In the genomic region with DNA sequence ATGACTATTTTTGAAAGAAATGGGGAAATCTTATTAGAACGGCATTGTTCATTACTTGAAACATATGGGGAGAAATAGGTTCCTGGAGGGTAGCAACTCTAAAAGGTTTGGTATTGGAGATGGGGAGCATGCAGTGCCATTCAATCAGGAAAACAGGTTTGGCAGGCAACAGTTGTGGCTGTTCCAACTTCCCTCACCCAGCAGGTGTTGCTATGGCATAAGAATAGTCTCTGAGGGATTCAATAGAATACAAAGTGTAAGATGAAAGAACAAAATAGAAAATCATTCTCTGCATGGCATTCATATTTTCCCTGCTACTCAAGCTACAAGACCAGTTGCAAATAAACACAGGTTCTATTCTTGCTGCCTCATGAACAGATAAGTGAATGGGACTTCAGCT, we compare ENCODE assay signal across 12 cellular contexts.
DNase-seq lines count a peak whose midpoint lies in the region; TF ChIP-seq lines count a peak whose summit lies in the region.
"Had no signal": no experiment of that assay in that cellular context is flagged by ENCODE, and none has a peak within 500 bp of the region (broad histone marks: within the 10 kb centered on the region; RNA-seq: fewer than 3 reads in every experiment).

No MANE protein-coding gene starts in this region.

- H3K4me3 Mint-ChIP-seq in MCF 10A (ENCODE audit: unreplicated experiment): no peak overlapping the region
- H3K4me3 Mint-ChIP-seq in type B pancreatic cell: no peak overlapping the region
- H3K4me3 Mint-ChIP-seq: activated naive CD4-positive, alpha-beta T cell treated with anti-CD3 and anti-CD28 coated beads, Interleukin-2, amount 10 ng/mL, durations not matched to agents 7 days and 5 days had no signal

- WGBS in mammary epithelial cell (ENCODE audit: low coverage, missing lambda C conversion rate): 62% methylated on average over 1 of the region's 1 CpG

- peaks cover 6% of the 10 kb centered on the region for H3K9me3 ChIP-seq in mammary epithelial cell (replicated peaks; ENCODE audit: insufficient read depth, low read length)
- H3K9me3 ChIP-seq in iPS-18a (ENCODE audit: control insufficient read depth, low read depth, low read length): no peaks in the 10 kb centered on the region

- no peaks in the 10 kb centered on the region for H3K4me1 ChIP-seq in mammary epithelial cell (ENCODE audit: insufficient read depth, low read length)
- H3K4me1 ChIP-seq in iPS-18a (ENCODE audit: control insufficient read depth, low read depth, low read length): peaks cover 10% of the 10 kb centered on the region

- peaks cover 47% of the 10 kb centered on the region for H3K27me3 Mint-ChIP-seq in MCF 10A (ENCODE audit: insufficient read depth, unreplicated experiment)
- no peaks in the 10 kb centered on the region for H3K27me3 Mint-ChIP-seq in type B pancreatic cell
- H3K27me3 Mint-ChIP-seq: activated naive CD4-positive, alpha-beta T cell treated with anti-CD3 and anti-CD28 coated beads, Interleukin-2, amount 10 ng/mL, durations not matched to agents 7 days and 5 days had no signal

- POLR2A ChIA-PET in MCF 10A (lab: Yijun Ruan, JAX): no interaction called here

- H3K27me3 ChIP-seq in mammary epithelial cell (ENCODE audit: insufficient read depth, low read length) (no peaks in the 10 kb centered on the region), iPS-18a (ENCODE audit: control insufficient read depth, insufficient read depth, low read length) (no peaks in the 10 kb centered on the region)

- no peaks in the 10 kb centered on the region for H4K20me1 ChIP-seq in mammary epithelial cell (ENCODE audit: insufficient read depth, low read length)

- H3K27ac Mint-ChIP-seq in MCF 10A (ENCODE audit: low read depth, unreplicated experiment) (no peak overlapping the region), type B pancreatic cell (no peak overlapping the region)
- H3K27ac Mint-ChIP-seq: activated naive CD4-positive, alpha-beta T cell treated with anti-CD3 and anti-CD28 coated beads, Interleukin-2, amount 10 ng/mL, durations not matched to agents 7 days and 5 days had no signal

- H3K36me3 Mint-ChIP-seq in MCF 10A (ENCODE audit: insufficient read depth, unreplicated experiment) (no peaks in the 10 kb centered on the region), type B pancreatic cell (no peaks in the 10 kb centered on the region)
- H3K36me3 Mint-ChIP-seq: activated naive CD4-positive, alpha-beta T cell treated with anti-CD3 and anti-CD28 coated beads, Interleukin-2, amount 10 ng/mL, durations not matched to agents 7 days and 5 days had no signal

- H3K27ac ChIP-seq in mammary epithelial cell (ENCODE audit: insufficient read depth, low read depth, low read length) (no peak overlapping the region), iPS-18a (ENCODE audit: low read length) (no peak overlapping the region)
- H3K27ac ChIP-seq: RWPE1 had no signal

- CTCF ChIA-PET in MCF 10A (lab: Yijun Ruan, JAX): interaction anchor here (0.6 to 1.0 kb wide), 2 partner anchors 37 to 212 kb away, joined by 3 to 4 read pairs; no protein-coding TSS in a partner anchor
- CTCF ChIA-PET in mammary epithelial cell (lab: Charles Lee; ENCODE audit: low non-redundant PET): no interaction called here

- in situ Hi-C loops in mammary epithelial cell (cut with MboI; ENCODE audit: low sequenced_read_pairs in 2 of 2): no loop called here

- no peaks in the 10 kb centered on the region for H3K79me2 ChIP-seq in mammary epithelial cell (ENCODE audit: insufficient read depth, low read length)

- no peak for DNase-seq in MCF 10A (ENCODE audit: unreplicated experiment)
- no peak for DNase-seq in mammary epithelial cell
- peak; percentile 10 to 14 for DNase-seq in SHP77 (lab: John Stamatoyannopoulos, UW)
- no peak for DNase-seq in type B pancreatic cell (ENCODE audit: extremely low spot score, unreplicated experiment)
- DNase-seq in COLO668 (lab: John Stamatoyannopoulos, UW; ENCODE audit: unreplicated experiment): no peak
- DNase-seq in NCI-H1694 treated with DMSO at 0.1 percent for 48 hours (lab: John Stamatoyannopoulos, UW): no peak
- no peak for DNase-seq in MV-4-11 (lab: John Stamatoyannopoulos, UW)
- DNase-seq: activated CD4-positive, alpha-beta T cell treated with anti-CD3 and anti-CD28 coated beads for 48 hours; activated naive CD4-positive, alpha-beta T cell treated with anti-CD3 and anti-CD28 coated beads, Interleukin-2, amount 10 ng/mL, durations not matched to agents 7 days and 5 days; effector memory CD4-positive, alpha-beta T cell had no signal

- H3K9ac ChIP-seq in mammary epithelial cell (ENCODE audit: insufficient read depth, low read length) (no peak overlapping the region), iPS-18a (ENCODE audit: low read length) (no peak overlapping the region)

- H3K4me2 ChIP-seq in mammary epithelial cell (ENCODE audit: insufficient read depth, low read depth, low read length): no peak overlapping the region

- H3K4me1 Mint-ChIP-seq in MCF 10A (ENCODE audit: insufficient read depth, unreplicated experiment): no peaks in the 10 kb centered on the region
- H3K4me1 Mint-ChIP-seq in type B pancreatic cell (ENCODE audit: unreplicated experiment): no peaks in the 10 kb centered on the region
- H3K4me1 Mint-ChIP-seq: activated naive CD4-positive, alpha-beta T cell treated with anti-CD3 and anti-CD28 coated beads, Interleukin-2, amount 10 ng/mL, durations not matched to agents 7 days and 5 days had no signal

- intact Hi-C loops in MCF 10A (cut with micrococcal nuclease): loop anchor here (2.0 to 5.0 kb wide), 2 partner anchors 234 to 553 kb away; no protein-coding TSS in a partner anchor
- intact Hi-C loops in mammary epithelial cell (cut with micrococcal nuclease): loop anchor here (1.0 to 10.0 kb wide), 2 partner anchors 233 to 1350 kb away; no protein-coding TSS in a partner anchor

- H3K4me3 ChIP-seq in mammary epithelial cell (replicated peaks in 1 of 3; ENCODE audit: insufficient read depth in 1 of 3, low read depth in 2 of 3, low read length in 3 of 3): no peak overlapping the region
- H3K4me3 ChIP-seq in iPS-18a (ENCODE audit: low read length): peak overlapping the region; percentile 19

- no peaks in the 10 kb centered on the region for H3K36me3 ChIP-seq in mammary epithelial cell (ENCODE audit: insufficient read depth, low read length)
- H3K36me3 ChIP-seq in iPS-18a (ENCODE audit: control insufficient read depth, low read depth, low read length): no peaks in the 10 kb centered on the region

- no TSS peak for BruUV-seq in MCF 10A (replicated peaks; lab: Mats Ljungman, UMichigan)
- no TSS peak for BruUV-seq in mammary epithelial cell (replicated peaks; lab: Mats Ljungman, UMichigan)

- H2AFZ ChIP-seq in mammary epithelial cell (ENCODE audit: low read depth, low read length): no peak overlapping the region

- peak; percentile 12 for TF ChIP-seq CTCF in MCF 10A (IDR thresholded peaks at IDR 0.05; ENCODE audit: unreplicated experiment)
- peak in 1 of 2 donors; percentile 3 for TF ChIP-seq CTCF in mammary epithelial cell (conservative IDR thresholded peaks at IDR 0.05 in 1 of 2, IDR thresholded peaks at IDR 0.05 in 1 of 2; ENCODE audit: extremely low read depth in 1 of 2, insufficient read depth in 1 of 2, low read depth in 1 of 2, low read length in 2 of 2)
- TF ChIP-seq CTCF in type B pancreatic cell (conservative IDR thresholded peaks at IDR 0.05): peak; percentile 42

- H3K9me3 Mint-ChIP-seq in MCF 10A (ENCODE audit: unreplicated experiment) (no peaks in the 10 kb centered on the region), type B pancreatic cell (no peaks in the 10 kb centered on the region)
- H3K9me3 Mint-ChIP-seq: activated naive CD4-positive, alpha-beta T cell treated with anti-CD3 and anti-CD28 coated beads, Interleukin-2, amount 10 ng/mL, durations not matched to agents 7 days and 5 days had no signal

- dilution Hi-C loops in mammary epithelial cell (cut with HindIII; ENCODE audit: low sequenced_read_pairs): no loop called here

Comparison
In these comparisons a context has a peak if more than half of its experiments do, and no peak if none do; other contexts are left out.
1. DNase-seq: peak in SHP77 (2 of 2); none in MCF 10A (single experiment), mammary epithelial cell (single experiment), type B pancreatic cell (single experiment), COLO668 (single experiment), NCI-H1694 treated with DMSO at 0.1 percent for 48 hours (single experiment) and MV-4-11 (single experiment).